Comparison of ENCODE assay signal across 1 cellular context in the genomic region with DNA sequence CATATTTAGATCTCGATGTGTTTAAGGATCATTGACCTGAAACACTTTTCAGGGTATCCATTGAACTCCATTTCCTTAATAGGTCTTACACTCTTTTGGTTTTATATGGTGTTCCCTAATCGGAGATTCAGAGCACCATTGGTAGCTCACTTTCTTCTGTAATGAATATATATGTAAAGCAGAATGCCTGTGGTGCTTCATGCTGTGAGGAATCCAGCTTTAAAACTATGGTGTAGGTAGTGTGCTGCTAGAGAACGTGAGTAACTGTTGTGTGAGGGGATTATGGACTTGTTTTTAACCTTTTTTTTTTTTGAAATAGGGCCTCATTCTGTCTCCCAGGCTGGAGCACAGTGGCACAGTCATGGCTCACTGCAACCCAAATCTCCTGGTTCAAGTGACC.
TF ChIP-seq lines count a peak whose summit lies in the region.

No MANE protein-coding gene starts in this region.

TF ChIP-seq in WTC11, 78 proteins besides CTCF, POLR2A, EP300 and RAD21 (continued from another document):
- TF ChIP-seq, protein P1, sequence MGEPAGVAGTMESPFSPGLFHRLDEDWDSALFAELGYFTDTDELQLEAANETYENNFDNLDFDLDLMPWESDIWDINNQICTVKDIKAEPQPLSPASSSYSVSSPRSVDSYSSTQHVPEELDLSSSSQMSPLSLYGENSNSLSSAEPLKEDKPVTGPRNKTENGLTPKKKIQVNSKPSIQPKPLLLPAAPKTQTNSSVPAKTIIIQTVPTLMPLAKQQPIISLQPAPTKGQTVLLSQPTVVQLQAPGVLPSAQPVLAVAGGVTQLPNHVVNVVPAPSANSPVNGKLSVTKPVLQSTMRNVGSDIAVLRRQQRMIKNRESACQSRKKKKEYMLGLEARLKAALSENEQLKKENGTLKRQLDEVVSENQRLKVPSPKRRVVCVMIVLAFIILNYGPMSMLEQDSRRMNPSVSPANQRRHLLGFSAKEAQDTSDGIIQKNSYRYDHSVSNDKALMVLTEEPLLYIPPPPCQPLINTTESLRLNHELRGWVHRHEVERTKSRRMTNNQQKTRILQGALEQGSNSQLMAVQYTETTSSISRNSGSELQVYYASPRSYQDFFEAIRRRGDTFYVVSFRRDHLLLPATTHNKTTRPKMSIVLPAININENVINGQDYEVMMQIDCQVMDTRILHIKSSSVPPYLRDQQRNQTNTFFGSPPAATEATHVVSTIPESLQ (CRISPR knock-in tag; IDR thresholded peaks at IDR 0.05): no peak
- TF ChIP-seq, protein P2, sequence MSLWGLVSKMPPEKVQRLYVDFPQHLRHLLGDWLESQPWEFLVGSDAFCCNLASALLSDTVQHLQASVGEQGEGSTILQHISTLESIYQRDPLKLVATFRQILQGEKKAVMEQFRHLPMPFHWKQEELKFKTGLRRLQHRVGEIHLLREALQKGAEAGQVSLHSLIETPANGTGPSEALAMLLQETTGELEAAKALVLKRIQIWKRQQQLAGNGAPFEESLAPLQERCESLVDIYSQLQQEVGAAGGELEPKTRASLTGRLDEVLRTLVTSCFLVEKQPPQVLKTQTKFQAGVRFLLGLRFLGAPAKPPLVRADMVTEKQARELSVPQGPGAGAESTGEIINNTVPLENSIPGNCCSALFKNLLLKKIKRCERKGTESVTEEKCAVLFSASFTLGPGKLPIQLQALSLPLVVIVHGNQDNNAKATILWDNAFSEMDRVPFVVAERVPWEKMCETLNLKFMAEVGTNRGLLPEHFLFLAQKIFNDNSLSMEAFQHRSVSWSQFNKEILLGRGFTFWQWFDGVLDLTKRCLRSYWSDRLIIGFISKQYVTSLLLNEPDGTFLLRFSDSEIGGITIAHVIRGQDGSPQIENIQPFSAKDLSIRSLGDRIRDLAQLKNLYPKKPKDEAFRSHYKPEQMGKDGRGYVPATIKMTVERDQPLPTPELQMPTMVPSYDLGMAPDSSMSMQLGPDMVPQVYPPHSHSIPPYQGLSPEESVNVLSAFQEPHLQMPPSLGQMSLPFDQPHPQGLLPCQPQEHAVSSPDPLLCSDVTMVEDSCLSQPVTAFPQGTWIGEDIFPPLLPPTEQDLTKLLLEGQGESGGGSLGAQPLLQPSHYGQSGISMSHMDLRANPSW (CRISPR knock-in tag; conservative IDR thresholded peaks at IDR 0.05; ENCODE audit: low read depth): no peak
- no peak for TF ChIP-seq ZNF416 (CRISPR knock-in tag; IDR thresholded peaks at IDR 0.05)
- TF ChIP-seq, protein P3, sequence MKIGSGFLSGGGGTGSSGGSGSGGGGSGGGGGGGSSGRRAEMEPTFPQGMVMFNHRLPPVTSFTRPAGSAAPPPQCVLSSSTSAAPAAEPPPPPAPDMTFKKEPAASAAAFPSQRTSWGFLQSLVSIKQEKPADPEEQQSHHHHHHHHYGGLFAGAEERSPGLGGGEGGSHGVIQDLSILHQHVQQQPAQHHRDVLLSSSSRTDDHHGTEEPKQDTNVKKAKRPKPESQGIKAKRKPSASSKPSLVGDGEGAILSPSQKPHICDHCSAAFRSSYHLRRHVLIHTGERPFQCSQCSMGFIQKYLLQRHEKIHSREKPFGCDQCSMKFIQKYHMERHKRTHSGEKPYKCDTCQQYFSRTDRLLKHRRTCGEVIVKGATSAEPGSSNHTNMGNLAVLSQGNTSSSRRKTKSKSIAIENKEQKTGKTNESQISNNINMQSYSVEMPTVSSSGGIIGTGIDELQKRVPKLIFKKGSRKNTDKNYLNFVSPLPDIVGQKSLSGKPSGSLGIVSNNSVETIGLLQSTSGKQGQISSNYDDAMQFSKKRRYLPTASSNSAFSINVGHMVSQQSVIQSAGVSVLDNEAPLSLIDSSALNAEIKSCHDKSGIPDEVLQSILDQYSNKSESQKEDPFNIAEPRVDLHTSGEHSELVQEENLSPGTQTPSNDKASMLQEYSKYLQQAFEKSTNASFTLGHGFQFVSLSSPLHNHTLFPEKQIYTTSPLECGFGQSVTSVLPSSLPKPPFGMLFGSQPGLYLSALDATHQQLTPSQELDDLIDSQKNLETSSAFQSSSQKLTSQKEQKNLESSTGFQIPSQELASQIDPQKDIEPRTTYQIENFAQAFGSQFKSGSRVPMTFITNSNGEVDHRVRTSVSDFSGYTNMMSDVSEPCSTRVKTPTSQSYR (CRISPR knock-in tag; IDR thresholded peaks at IDR 0.05): no peak
- no peak for TF ChIP-seq SMAD4 (CRISPR knock-in tag; IDR thresholded peaks at IDR 0.05)
- no peak for TF ChIP-seq SP1 (CRISPR knock-in tag; conservative IDR thresholded peaks at IDR 0.05)
- TF ChIP-seq, protein P4, sequence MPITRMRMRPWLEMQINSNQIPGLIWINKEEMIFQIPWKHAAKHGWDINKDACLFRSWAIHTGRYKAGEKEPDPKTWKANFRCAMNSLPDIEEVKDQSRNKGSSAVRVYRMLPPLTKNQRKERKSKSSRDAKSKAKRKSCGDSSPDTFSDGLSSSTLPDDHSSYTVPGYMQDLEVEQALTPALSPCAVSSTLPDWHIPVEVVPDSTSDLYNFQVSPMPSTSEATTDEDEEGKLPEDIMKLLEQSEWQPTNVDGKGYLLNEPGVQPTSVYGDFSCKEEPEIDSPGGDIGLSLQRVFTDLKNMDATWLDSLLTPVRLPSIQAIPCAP (CRISPR knock-in tag; IDR thresholded peaks at IDR 0.05): no peak
- TF ChIP-seq ZNF263 (CRISPR knock-in tag; IDR thresholded peaks at IDR 0.05; ENCODE audit: low read depth): no peak
- TF ChIP-seq, protein P5, sequence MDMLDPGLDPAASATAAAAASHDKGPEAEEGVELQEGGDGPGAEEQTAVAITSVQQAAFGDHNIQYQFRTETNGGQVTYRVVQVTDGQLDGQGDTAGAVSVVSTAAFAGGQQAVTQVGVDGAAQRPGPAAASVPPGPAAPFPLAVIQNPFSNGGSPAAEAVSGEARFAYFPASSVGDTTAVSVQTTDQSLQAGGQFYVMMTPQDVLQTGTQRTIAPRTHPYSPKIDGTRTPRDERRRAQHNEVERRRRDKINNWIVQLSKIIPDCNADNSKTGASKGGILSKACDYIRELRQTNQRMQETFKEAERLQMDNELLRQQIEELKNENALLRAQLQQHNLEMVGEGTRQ (CRISPR knock-in tag; IDR thresholded peaks at IDR 0.05): no peak
- TF ChIP-seq ZBTB21 (CRISPR knock-in tag; IDR thresholded peaks at IDR 0.05; ENCODE audit: borderline replicate concordance): no peak
- TF ChIP-seq ZNF317 (CRISPR knock-in tag; IDR thresholded peaks at IDR 0.05; ENCODE audit: borderline replicate concordance, low read depth): no peak
- TF ChIP-seq GRHL2 (CRISPR knock-in tag; IDR thresholded peaks at IDR 0.05; ENCODE audit: insufficient replicate concordance, severe bottlenecking): no peak
- TF ChIP-seq, protein P6, sequence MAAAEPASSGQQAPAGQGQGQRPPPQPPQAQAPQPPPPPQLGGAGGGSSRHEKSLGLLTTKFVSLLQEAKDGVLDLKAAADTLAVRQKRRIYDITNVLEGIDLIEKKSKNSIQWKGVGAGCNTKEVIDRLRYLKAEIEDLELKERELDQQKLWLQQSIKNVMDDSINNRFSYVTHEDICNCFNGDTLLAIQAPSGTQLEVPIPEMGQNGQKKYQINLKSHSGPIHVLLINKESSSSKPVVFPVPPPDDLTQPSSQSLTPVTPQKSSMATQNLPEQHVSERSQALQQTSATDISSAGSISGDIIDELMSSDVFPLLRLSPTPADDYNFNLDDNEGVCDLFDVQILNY (CRISPR knock-in tag; IDR thresholded peaks at IDR 0.05): no peak
- TF ChIP-seq, protein P7, sequence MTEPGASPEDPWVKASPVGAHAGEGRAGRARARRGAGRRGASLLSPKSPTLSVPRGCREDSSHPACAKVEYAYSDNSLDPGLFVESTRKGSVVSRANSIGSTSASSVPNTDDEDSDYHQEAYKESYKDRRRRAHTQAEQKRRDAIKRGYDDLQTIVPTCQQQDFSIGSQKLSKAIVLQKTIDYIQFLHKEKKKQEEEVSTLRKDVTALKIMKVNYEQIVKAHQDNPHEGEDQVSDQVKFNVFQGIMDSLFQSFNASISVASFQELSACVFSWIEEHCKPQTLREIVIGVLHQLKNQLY (CRISPR knock-in tag; IDR thresholded peaks at IDR 0.05): no peak
- TF ChIP-seq RELA (CRISPR knock-in tag; IDR thresholded peaks at IDR 0.05; ENCODE audit: borderline replicate concordance): no peak
